ENCODE assay signal across 8 cellular contexts in the genomic region with DNA sequence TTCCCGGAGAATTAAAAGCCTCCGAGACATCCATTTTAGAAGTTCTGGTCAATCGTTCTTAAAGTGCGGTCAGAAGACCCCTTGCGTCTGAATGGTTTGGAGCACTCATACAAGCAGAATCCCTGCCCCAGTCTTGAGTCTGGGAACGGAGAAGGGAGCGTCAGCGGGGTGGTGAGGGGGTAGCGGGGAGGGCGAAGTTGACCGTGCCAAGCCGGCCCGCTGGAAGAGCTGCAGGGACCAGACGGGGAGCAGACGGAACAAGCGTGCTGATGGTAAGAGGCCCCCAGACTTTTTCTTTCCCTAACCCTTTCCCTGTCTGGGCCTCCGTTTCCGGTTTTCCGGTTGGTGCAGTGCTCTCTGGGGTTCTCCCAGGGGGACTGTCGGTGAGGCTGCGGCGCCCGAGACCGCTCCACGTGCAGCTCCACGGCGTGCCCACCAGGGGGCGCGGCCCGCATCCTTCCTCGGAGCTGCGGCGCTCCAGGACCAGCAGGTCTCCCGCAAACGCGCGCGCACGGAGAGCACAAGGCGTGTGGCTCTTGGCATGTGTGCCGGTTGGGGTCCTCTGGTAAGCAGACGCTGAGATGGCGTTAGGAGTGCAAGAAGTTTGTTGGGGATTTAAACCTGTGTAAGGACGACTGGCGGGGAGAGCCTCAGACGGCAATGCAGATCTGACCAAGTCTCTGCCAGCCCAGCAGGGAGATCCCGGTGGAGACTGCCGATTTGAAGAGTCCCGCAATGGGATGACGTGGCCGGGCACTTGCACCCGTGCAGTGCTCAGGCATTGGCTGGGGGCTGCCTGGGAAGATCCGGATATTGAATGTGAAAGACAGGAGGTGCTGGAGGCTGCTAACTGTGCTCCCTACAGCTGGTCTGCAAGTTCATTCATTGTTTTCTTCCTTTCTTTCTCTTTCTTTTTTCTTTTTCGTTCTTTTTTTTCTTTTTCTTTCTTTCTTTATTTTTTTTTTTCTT. TPM values are rescaled to one million over a fixed set of nuclear protein-coding genes. Genes with fewer than 3 reads are reported as not detected.
DNase-seq lines count a peak whose midpoint lies in the region; ATAC-seq and TF ChIP-seq lines count a peak whose summit lies in the region.

No MANE protein-coding gene starts in this region.

- peaks cover 0 to 3% (median 0%) of the 10 kb centered on the region in 45 donors for H3K27me3 ChIP-seq in dorsolateral prefrontal cortex

- 1 to 3% methylated on average over 53 of the region's 54 CpGs for WGBS in lower leg skin, 2 donors

- TF ChIP-seq CTCF in dorsolateral prefrontal cortex (IDR thresholded peaks at IDR 0.05 in 54 of 56, conservative IDR thresholded peaks at IDR 0.05 in 2 of 56; ENCODE audit: low read depth in 1 of 56, partially characterized antibody in 56 of 56) (peak; percentile 68 to 100 (median 98)), lower leg skin (IDR thresholded peaks at IDR 0.05) (peak in 1 of 3 donors; percentile 94)

- H3K4me3 ChIP-seq in dorsolateral prefrontal cortex (peak overlapping the region; percentile 38 to 73 (median 58)), lower leg skin (ENCODE audit: low read depth, poor library complexity, severe bottlenecking) (no peak overlapping the region)

- peak overlapping the region in 17 of 59 donors; percentile 1 to 70 (median 40) for H3K27ac ChIP-seq in dorsolateral prefrontal cortex

- intact Hi-C loops in dorsolateral prefrontal cortex (cut with DNase I) (loop anchor here in 1 of 2 donors (1.0 to 10.0 kb wide), 7 partner anchors 15 to 315 kb away; no protein-coding TSS in a partner anchor), lower leg skin (cut with DNase I; ENCODE audit: low total_unique reads) (loop anchor here (2.0 to 10.0 kb wide), 3 partner anchors 117 to 305 kb away; no protein-coding TSS in a partner anchor)

- peak; percentile 8 for DNase-seq in DMS153 treated with DMSO at 0.1 percent for 48 hours (lab: John Stamatoyannopoulos, UW; ENCODE audit: unreplicated experiment)
- peak; percentile 62 for DNase-seq in NCI-H510A treated with DMSO at 0.1 percent for 48 hours (lab: John Stamatoyannopoulos, UW)
- peak; percentile 58 to 61 for DNase-seq in activated CD4-positive, alpha-beta T cell treated with anti-CD3 and anti-CD28 coated beads, Interleukin-2, amount 50 U/mL, for 4 hours
- DNase-seq in dorsolateral prefrontal cortex, result peak; percentile 72 to 89 (median 80)
- peak; percentile 63 to 94 for DNase-seq in lower leg skin (ENCODE audit: low spot score in 2 of 2)
- DNase-seq in stimulated activated CD4-positive, alpha-beta T cell treated with anti-CD3 and anti-CD28 coated beads, Interleukin-4, amount 100 ng/mL, for 24 hours, result peak; percentile 73

- no peak for TF ChIP-seq POLR2A in lower leg skin (IDR thresholded peaks at IDR 0.05)

- ATAC-seq in HG02759 (IDR thresholded peaks at IDR 0.05; ENCODE audit: unreplicated experiment) (peak; percentile 83), GM18870 (IDR thresholded peaks at IDR 0.05; ENCODE audit: unreplicated experiment) (no peak)

RNA-seq across cellular contexts. Expression of a gene that starts 19.2 kb away (rescaled TPM):
- 100 to 1,000 TPM in 88 of 120 experiments, 10 to 100 TPM in 32; 75.5 to 144 (median 107) TPM for total RNA-seq in dorsolateral prefrontal cortex
- total RNA-seq in lower leg skin, result 1 to 10 TPM in 3 of 4 donors, under 1 TPM in 1; 0.80 to 4.5 (median 2.3) TPM

Comparison
In these comparisons a context has a peak if more than half of its experiments do, and no peak if none do; other contexts are left out.
1. DNase-seq: peak in every context shown above with its lines; median percentile 80 in dorsolateral prefrontal cortex; 78 in lower leg skin; 73 in stimulated activated CD4-positive, alpha-beta T cell treated with anti-CD3 and anti-CD28 coated beads, Interleukin-4, amount 100 ng/mL, for 24 hours; 62 in NCI-H510A treated with DMSO at 0.1 percent for 48 hours; 60 in activated CD4-positive, alpha-beta T cell treated with anti-CD3 and anti-CD28 coated beads, Interleukin-2, amount 50 U/mL, for 4 hours; 8 in DMS153 treated with DMSO at 0.1 percent for 48 hours.
2. RNA of a gene that starts 19.2 kb away (total RNA-seq): 75.5 to 144 TPM in dorsolateral prefrontal cortex; 0.80 to 4.5 TPM in lower leg skin; every median in the first group is over 10 times any median in the second.